8 cellular contexts compared by ENCODE assay signal in the genomic region with DNA sequence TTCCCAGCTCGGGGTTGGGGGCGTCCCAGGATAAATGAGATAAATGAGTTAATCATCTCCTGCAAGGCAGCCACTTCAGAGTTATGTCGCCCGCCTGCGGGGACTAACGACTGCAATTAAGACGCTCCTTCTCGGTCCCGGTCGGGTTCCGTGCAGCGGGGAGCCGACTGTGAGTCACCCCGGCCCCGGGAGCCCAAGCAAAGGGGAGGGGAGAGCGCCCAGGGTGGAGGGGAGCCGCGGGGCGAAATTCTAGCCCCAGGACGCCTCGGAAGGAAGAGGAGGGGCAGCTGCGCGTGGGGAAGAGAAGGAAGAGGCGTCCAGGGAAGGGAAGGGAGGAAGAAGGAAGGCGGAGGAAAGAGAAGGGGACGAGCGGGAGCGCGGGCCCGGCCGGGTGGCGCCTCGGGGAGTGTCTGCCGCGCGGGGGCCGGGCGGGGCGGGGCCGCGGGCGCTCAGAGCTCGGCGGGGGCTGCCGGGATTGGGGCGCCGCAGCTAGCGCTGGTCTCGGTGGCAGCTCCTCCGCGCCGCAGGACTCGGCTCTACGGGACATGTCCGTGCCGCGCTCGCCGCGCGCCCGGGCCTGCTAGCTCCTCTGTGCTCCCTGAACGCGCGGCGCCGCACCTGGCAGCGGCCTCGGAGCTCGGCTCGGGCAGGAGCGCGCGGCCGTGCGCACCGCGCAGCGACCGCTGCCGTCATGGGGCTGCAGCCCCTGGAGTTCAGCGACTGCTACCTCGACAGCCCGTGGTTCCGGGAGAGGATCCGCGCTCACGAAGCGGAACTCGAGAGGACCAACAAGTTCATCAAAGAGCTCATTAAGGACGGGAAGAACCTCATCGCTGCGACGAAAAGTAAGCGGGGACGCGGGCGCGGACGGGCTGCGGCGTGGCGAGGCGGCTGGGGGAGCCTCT. TPM values are rescaled to one million over a fixed set of nuclear protein-coding genes. Genes with fewer than 3 reads are reported as not detected.
A peak's percentile ranks its signal among the peaks of the same experiment; 100 is the strongest.
DNase-seq lines count a peak whose midpoint lies in the region; ATAC-seq and TF ChIP-seq lines count a peak whose summit lies in the region.

A gene with protein sequence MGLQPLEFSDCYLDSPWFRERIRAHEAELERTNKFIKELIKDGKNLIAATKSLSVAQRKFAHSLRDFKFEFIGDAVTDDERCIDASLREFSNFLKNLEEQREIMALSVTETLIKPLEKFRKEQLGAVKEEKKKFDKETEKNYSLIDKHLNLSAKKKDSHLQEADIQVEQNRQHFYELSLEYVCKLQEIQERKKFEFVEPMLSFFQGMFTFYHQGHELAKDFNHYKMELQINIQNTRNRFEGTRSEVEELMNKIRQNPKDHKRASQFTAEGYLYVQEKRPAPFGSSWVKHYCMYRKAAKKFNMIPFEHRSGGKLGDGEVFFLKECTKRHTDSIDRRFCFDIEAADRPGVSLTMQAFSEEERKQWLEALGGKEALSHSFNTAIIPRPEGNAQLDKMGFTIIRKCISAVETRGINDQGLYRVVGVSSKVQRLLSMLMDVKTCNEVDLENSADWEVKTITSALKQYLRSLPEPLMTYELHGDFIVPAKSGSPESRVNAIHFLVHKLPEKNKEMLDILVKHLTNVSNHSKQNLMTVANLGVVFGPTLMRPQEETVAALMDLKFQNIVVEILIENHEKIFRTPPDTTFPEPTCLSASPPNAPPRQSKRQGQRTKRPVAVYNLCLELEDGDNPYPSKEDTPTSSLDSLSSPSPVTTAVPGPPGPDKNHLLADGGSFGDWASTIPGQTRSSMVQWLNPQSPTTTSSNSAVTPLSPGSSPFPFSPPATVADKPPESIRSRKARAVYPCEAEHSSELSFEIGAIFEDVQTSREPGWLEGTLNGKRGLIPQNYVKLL (plus strand): TSS at position 478 of the 905 bp plus-strand sequence. CDS start 214 bp downstream, at position 692.

- WGBS in endodermal cell (ENCODE audit: insufficient coverage in 1 of 2, insufficient read length in 1 of 2), 2 experiments = 0% methylated on average over 34 to 104 of the region's 104 CpGs

- intact Hi-C loops in mucosa of descending colon (cut with DNase I, micrococcal nuclease) = no loop called here

- H3K4me1 Mint-ChIP-seq in endodermal cell = peaks cover 35% of the 10 kb centered on the region

- H3K36me3 ChIP-seq in endodermal cell (ENCODE audit: control insufficient read depth, insufficient read depth, low read length) (no peaks in the 10 kb centered on the region), mucosa of descending colon (ENCODE audit: low read depth) (no peaks in the 10 kb centered on the region)

- peak within 1 kb of the TSS; percentile 78 for H3K9ac ChIP-seq in endodermal cell (ENCODE audit: extremely low read depth, low read length, poor library complexity, severe bottlenecking)

- peaks cover 31% of the 10 kb centered on the region for H3K27me3 Mint-ChIP-seq in endodermal cell (ENCODE audit: insufficient read depth)

- no peaks in the 10 kb centered on the region for H3K9me3 Mint-ChIP-seq in endodermal cell

- peak within 1 kb of the TSS; percentile 82 for H3K4me3 Mint-ChIP-seq in endodermal cell

- H3K9me3 ChIP-seq in endodermal cell (ENCODE audit: control insufficient read depth, low read length) (no peaks in the 10 kb centered on the region), mucosa of descending colon (no peaks in the 10 kb centered on the region)

- no peak within 1 kb of the TSS for H3K27ac ChIP-seq in endodermal cell (ENCODE audit: low read depth, low read length)

- H3K4me1 ChIP-seq in endodermal cell (ENCODE audit: control insufficient read depth, insufficient read depth, low read length) (peaks cover 3% of the 10 kb centered on the region), mucosa of descending colon (ENCODE audit: low read depth) (peaks cover 10% of the 10 kb centered on the region)

- peak within 1 kb of the TSS; percentile 87 for H3K4me3 ChIP-seq in endodermal cell (ENCODE audit: low read length)
- peak within 1 kb of the TSS; percentile 35 for H3K4me3 ChIP-seq in mucosa of descending colon

- DNase-seq in NCI-H524 (lab: John Stamatoyannopoulos, UW) (peak; percentile 6 to 34), NCI-H524 treated with DMSO at 0.1 percent for 48 hours (lab: John Stamatoyannopoulos, UW) (no peak), NCI-H82 treated with DMSO at 0.1 percent for 48 hours (lab: John Stamatoyannopoulos, UW; ENCODE audit: unreplicated experiment) (peak; percentile 14), endodermal cell (peak; percentile 92), mucosa of descending colon (peak; percentile 53 to 75 (median 69))
- DNase-seq in activated CD8-positive, alpha-beta memory T cell treated with anti-CD3 and anti-CD28 coated beads, Interleukin-2, amount 50 U/mL, for 1 hour (ENCODE audit: extremely low read depth) = peak; percentile 19
- DNase-seq in stimulated activated CD8-positive, alpha-beta memory T cell treated with anti-CD3 and anti-CD28 coated beads, Interleukin-4, amount 100 ng/mL, for 24 hours (ENCODE audit: low read depth) = peak; percentile 59

- TF ChIP-seq CTCF in endodermal cell (conservative IDR thresholded peaks at IDR 0.05) (no peak), mucosa of descending colon (IDR thresholded peaks at IDR 0.05) (no peak)

- peak; percentile 50 for ATAC-seq in HG02884 (IDR thresholded peaks at IDR 0.05; ENCODE audit: unreplicated experiment)
- ATAC-seq in mucosa of descending colon = peak; percentile 83

- peak within 1 kb of the TSS; percentile 95 for H3K27ac Mint-ChIP-seq in endodermal cell

- no peaks in the 10 kb centered on the region for H3K36me3 Mint-ChIP-seq in endodermal cell (ENCODE audit: low read depth)

- peaks cover 38% of the 10 kb centered on the region for H3K27me3 ChIP-seq in endodermal cell (ENCODE audit: control insufficient read depth, insufficient read depth, low read length, poor library complexity, severe bottlenecking)

RNA-seq across cellular contexts. Expression of the gene that starts here (rescaled TPM):
- total RNA-seq in endodermal cell = 10 to 100 TPM in 1 of 2 donors, 1 to 10 TPM in 1; 9.1 to 11.8 TPM
- polyA plus RNA-seq in endodermal cell (2013, experiment 1 of 2) = 3.4 TPM
- polyA plus RNA-seq in endodermal cell (2013, experiment 2 of 2) = 3.6 TPM
- 10 to 100 TPM in 1 of 3 donors, 1 to 10 TPM in 2; 3.0 to 66.6 (median 8.1) TPM for total RNA-seq in mucosa of descending colon
